In genomic region chr11:118434553-118435232, GRCh38 we compare ENCODE assay signal across 8 cellular contexts. TPM values are rescaled to one million over a fixed set of nuclear protein-coding genes. Genes with fewer than 3 reads are reported as not detected.
DNase-seq lines count a peak whose midpoint lies in the region; ATAC-seq, FAIRE-seq and TF ChIP-seq lines count a peak whose summit lies in the region.

No MANE protein-coding gene starts in this region.

- in situ Hi-C loops in Panc1 (cut with HindIII; ENCODE audit: low pct_unique_long_range_greater_than_20kb, low sequenced_read_pairs), result no loop called here

- DNase-seq in A549 (ENCODE audit: low read depth in 1 of 2, low spot score in 1 of 2) (no peak), H4 (ENCODE audit: low spot score) (peak; percentile 9), Panc1 (ENCODE audit: low read depth, low spot score) (no peak), head of caudate nucleus (peak in 37 of 42 donors; percentile 24 to 84 (median 61))
- peak; percentile 72 for DNase-seq in activated naive CD4-positive, alpha-beta T cell treated with anti-CD3 and anti-CD28 coated beads, Interleukin-2, amount 10 ng/mL, durations not matched to agents 7 days and 5 days

- H3K4me2 ChIP-seq in A549 (peak overlapping the region; percentile 97), parathyroid adenoma (ENCODE audit: low read length) (peak overlapping the region; percentile 78)

- peaks cover 28% of the 10 kb centered on the region for H3K4me1 Mint-ChIP-seq in activated naive CD4-positive, alpha-beta T cell treated with anti-CD3 and anti-CD28 coated beads, Interleukin-2, amount 10 ng/mL, durations not matched to agents 7 days and 5 days

- H3K4me1 ChIP-seq in A549, result peaks cover 17% of the 10 kb centered on the region; the same call in 2 of the 3 replicates
- peaks cover 28% of the 10 kb centered on the region for H3K4me1 ChIP-seq in Panc1 (ENCODE audit: control insufficient read depth, insufficient read depth, low read length)
- H3K4me1 ChIP-seq in parathyroid adenoma, result no peaks in the 10 kb centered on the region

- H3K9me3 ChIP-seq in A549, result no peaks in the 10 kb centered on the region
- no peaks in the 10 kb centered on the region for H3K9me3 ChIP-seq in Panc1 (ENCODE audit: control insufficient read depth, insufficient read depth, low read depth, low read length)
- no peaks in the 10 kb centered on the region for H3K9me3 ChIP-seq in parathyroid adenoma (ENCODE audit: control insufficient read depth, low read length)

- H3K79me2 ChIP-seq in parathyroid adenoma, result peaks cover 5% of the 10 kb centered on the region

- H3K4me3 Mint-ChIP-seq in activated naive CD4-positive, alpha-beta T cell treated with anti-CD3 and anti-CD28 coated beads, Interleukin-2, amount 10 ng/mL, durations not matched to agents 7 days and 5 days, result peak overlapping the region; percentile 88

- H3K36me3 ChIP-seq in Panc1 (ENCODE audit: control insufficient read depth, insufficient read depth, low read length) (no peaks in the 10 kb centered on the region; the same call in 1 of the 2 replicates), parathyroid adenoma (ENCODE audit: control insufficient read depth, insufficient read depth, low read length) (no peaks in the 10 kb centered on the region)

- TF ChIP-seq POLR2A in A549 (IDR thresholded peaks at IDR 0.05; ENCODE audit: low read length), result no peak

- no peak for TF ChIP-seq EP300 in A549 (IDR thresholded peaks at IDR 0.05)

- no peak overlapping the region for H3K9ac ChIP-seq in parathyroid adenoma

- 53% methylated on average over 31 of the region's 35 CpGs for WGBS in A549 (ENCODE audit: missing lambda C conversion rate)

- no peak for TF ChIP-seq RAD21 in A549 (conservative IDR thresholded peaks at IDR 0.05 in 1 of 2, IDR thresholded peaks at IDR 0.05 in 1 of 2)

- H2AFZ ChIP-seq in parathyroid adenoma, result peak overlapping the region; percentile 84

- ATAC-seq in A549 (peak in 1 of 2 experiments; percentile 8; a peak in 3 of 6 replicates), Panc1 (peak; percentile 9), HG02610 (IDR thresholded peaks at IDR 0.05; ENCODE audit: unreplicated experiment) (no peak), HG03432 (IDR thresholded peaks at IDR 0.05; ENCODE audit: unreplicated experiment) (no peak)

- H3K27me3 ChIP-seq in Panc1 (ENCODE audit: control insufficient read depth, insufficient read depth, low read length) (no peaks in the 10 kb centered on the region), parathyroid adenoma (ENCODE audit: control insufficient read depth, insufficient read depth, low read length) (no peaks in the 10 kb centered on the region)

- peak overlapping the region; percentile 95 for H3K4me3 ChIP-seq in A549
- H3K4me3 ChIP-seq in Panc1 (ENCODE audit: low read depth in 2 of 2, low read length in 2 of 2), result peak overlapping the region; percentile 84 to 95
- peak overlapping the region; percentile 63 for H3K4me3 ChIP-seq in parathyroid adenoma (ENCODE audit: low read depth, low read length)

- no TSS peak for BruUV-seq in Panc1 (replicated peaks; lab: Mats Ljungman, UMichigan)

- POLR2A ChIA-PET in A549 (lab: Yijun Ruan, JAX) (interaction anchor here (0.9 to 1.1 kb wide), 2 partner anchors 13 to 33 kb away, joined by 3 read pairs; no protein-coding TSS in a partner anchor), Panc1 (lab: Charles Lee) (interaction anchor here (0.6 to 0.9 kb wide), 2 partner anchors 26 to 32 kb away, joined by 4 to 6 read pairs; no protein-coding TSS in a partner anchor)

- H3K36me3 Mint-ChIP-seq in activated naive CD4-positive, alpha-beta T cell treated with anti-CD3 and anti-CD28 coated beads, Interleukin-2, amount 10 ng/mL, durations not matched to agents 7 days and 5 days, result peaks cover 9% of the 10 kb centered on the region

- peaks cover 15% of the 10 kb centered on the region for H3K27me3 Mint-ChIP-seq in activated naive CD4-positive, alpha-beta T cell treated with anti-CD3 and anti-CD28 coated beads, Interleukin-2, amount 10 ng/mL, durations not matched to agents 7 days and 5 days

- FAIRE-seq in A549 (lab: Jason Lieb, UNC), result no peak

- CTCF ChIA-PET in A549 (lab: Yijun Ruan, JAX), result interaction anchor here (1.2 kb wide), 2 partner anchors 54 to 237 kb away, joined by 3 to 4 read pairs; no protein-coding TSS in a partner anchor
- CTCF ChIA-PET in Panc1 (lab: Charles Lee), result no interaction called here
- CTCF ChIA-PET in activated naive CD4-positive, alpha-beta T cell treated with anti-CD3 and anti-CD28 coated beads, Interleukin-2, amount 10 ng/mL, durations not matched to agents 7 days and 5 days (lab: Charles Lee), result interaction anchor here (1.0 to 2.3 kb wide), 4 partner anchors 9 to 54 kb away, joined by 3 to 7 read pairs (median 4); no protein-coding TSS in a partner anchor

- H3K27ac ChIP-seq in A549, result peak overlapping the region; percentile 92 to 99
- H3K27ac ChIP-seq in Panc1 (ENCODE audit: low read length), result peak overlapping the region; percentile 96
- no peak overlapping the region for H3K27ac ChIP-seq in parathyroid adenoma

- peak overlapping the region; percentile 96 for H3K27ac Mint-ChIP-seq in activated naive CD4-positive, alpha-beta T cell treated with anti-CD3 and anti-CD28 coated beads, Interleukin-2, amount 10 ng/mL, durations not matched to agents 7 days and 5 days

- no peaks in the 10 kb centered on the region for H3K9me3 Mint-ChIP-seq in activated naive CD4-positive, alpha-beta T cell treated with anti-CD3 and anti-CD28 coated beads, Interleukin-2, amount 10 ng/mL, durations not matched to agents 7 days and 5 days

- TF ChIP-seq CTCF in A549 (IDR thresholded peaks at IDR 0.05) (no peak), Panc1 (IDR thresholded peaks at IDR 0.05) (peak; percentile 19; the same call in 1 of the 2 replicates), parathyroid adenoma (IDR thresholded peaks at IDR 0.05) (no peak)

- intact Hi-C loops in Panc1 (cut with micrococcal nuclease; ENCODE audit: unreplicated experiment), result no loop called here
- intact Hi-C loops in head of caudate nucleus (cut with DNase I), result loop anchor here (5.0 kb wide), 2 partner anchors 32 to 53 kb away; partner anchors contain the start of gene ATP5MG

TF ChIP-seq in A549, 52 proteins besides CTCF, POLR2A, EP300 and RAD21:
- peak; percentile 66; the same call in 1 of the 2 replicates for TF ChIP-seq REST (IDR thresholded peaks at IDR 0.05)
- no peak for TF ChIP-seq RARB (CRISPR knock-in tag; IDR thresholded peaks at IDR 0.05)

RNA-seq across cellular contexts. Expression of gene KMT2A, which starts 1.6 kb away (rescaled TPM):
- 20.3 and 28.4 TPM in 2 replicates for polyA plus RNA-seq in A549 (2011; rRNA removed)
- polyA plus RNA-seq in A549 (2012; cell fraction: cytosol; rRNA removed), result 8.3 and 9.3 TPM in 2 replicates
- 17.6 and 25.6 TPM in 2 replicates for polyA plus RNA-seq in A549 (2012; cell fraction: nucleus; rRNA removed)
- polyA plus RNA-seq in A549 (2017; fragmentation: RNase III; extraction: RNeasy Plus Mini Kit Qiagen cat#74134 plus additional on column Dnase treatment), result 6.8 to 9.7 TPM (median 7.1 TPM) in 3 replicates
- polyA minus RNA-seq in A549 (2011; rRNA and poly(A)+ RNA removed), result 61.1 and 62.5 TPM in 2 replicates
- total RNA-seq in H4 (2014; rRNA removed; shearing (Covaris generic)), result 11.9 and 15.2 TPM in 2 replicates
- 139 TPM for total RNA-seq in Panc1 (2021; ENCODE audit: unreplicated experiment)
- polyA plus RNA-seq in Panc1 (2012; ENCODE audit: insufficient read length), result 74.2 TPM

RNA-seq across cellular contexts. Expression of gene ATP5MG, which starts 33.3 kb away (rescaled TPM):
- polyA plus RNA-seq in A549 (2011; rRNA removed) (242 and 337 TPM in 2 replicates), A549 (2017; fragmentation: RNase III; extraction: RNeasy Plus Mini Kit Qiagen cat#74134 plus additional on column Dnase treatment) (437 to 446 TPM (median 438 TPM) in 3 replicates)
- 103 and 136 TPM in 2 replicates for polyA plus RNA-seq in A549 (2012; cell fraction: cytosol; rRNA removed)
- 37.7 and 77.1 TPM in 2 replicates for polyA plus RNA-seq in A549 (2012; cell fraction: nucleus; rRNA removed)
- 30.8 and 39.5 TPM in 2 replicates for polyA minus RNA-seq in A549 (2011; rRNA and poly(A)+ RNA removed)
- total RNA-seq in H4 (2014; rRNA removed; shearing (Covaris generic)), result 59.3 and 94.8 TPM in 2 replicates
- 504 TPM for total RNA-seq in Panc1 (2021; ENCODE audit: unreplicated experiment)
- 755 TPM for polyA plus RNA-seq in Panc1 (2012; ENCODE audit: insufficient read length)

Comparison
In these comparisons a context has a peak if more than half of its experiments do, and no peak if none do; other contexts are left out.
1. DNase-seq: peak in H4 (single experiment), activated naive CD4-positive, alpha-beta T cell treated with anti-CD3 and anti-CD28 coated beads, Interleukin-2, amount 10 ng/mL, durations not matched to agents 7 days and 5 days (single experiment) and head of caudate nucleus (37 of 42); none in A549 (0 of 2) and Panc1 (single experiment).
2. Peak in every context shown above with its lines, with median percentiles within 50 percentile points of each other: H3K4me3 ChIP-seq.